In the genomic region with DNA sequence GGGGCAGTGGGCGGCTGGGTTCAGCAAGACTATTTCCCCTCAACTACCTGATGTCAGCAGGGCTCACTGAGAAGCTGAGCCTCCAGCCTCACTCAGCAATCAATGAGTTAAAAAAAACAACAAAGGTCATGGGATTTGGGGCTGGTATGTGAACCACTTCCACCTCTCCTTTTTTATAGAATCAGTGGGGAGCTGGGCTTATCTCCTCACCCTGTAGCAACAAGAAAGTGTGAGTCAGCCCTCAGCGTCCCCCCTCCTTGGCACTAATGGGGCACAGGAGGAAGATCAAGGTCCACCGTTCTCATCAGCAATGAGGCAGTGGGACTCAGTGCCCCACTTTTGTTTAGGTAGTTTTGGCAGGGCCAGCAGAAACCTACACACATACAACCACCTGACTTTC, we compare ENCODE assay signal across 2 cellular contexts.
TF ChIP-seq lines count a peak whose summit lies in the region.

No MANE protein-coding gene starts in this region.

TF ChIP-seq in GM23338, 12 proteins besides CTCF, POLR2A, EP300 and RAD21 (continues in another document):
- no peak for TF ChIP-seq ZNF331 (CRISPR knock-in tag; IDR thresholded peaks at IDR 0.05; ENCODE audit: low read depth)
- no peak for TF ChIP-seq CREB1 (CRISPR knock-in tag; IDR thresholded peaks at IDR 0.05; ENCODE audit: low read depth)
- no peak for TF ChIP-seq STAT1 (IDR thresholded peaks at IDR 0.05; ENCODE audit: unreplicated experiment)
- TF ChIP-seq JUNB (IDR thresholded peaks at IDR 0.05; ENCODE audit: unreplicated experiment), result no peak
- TF ChIP-seq, protein P1, sequence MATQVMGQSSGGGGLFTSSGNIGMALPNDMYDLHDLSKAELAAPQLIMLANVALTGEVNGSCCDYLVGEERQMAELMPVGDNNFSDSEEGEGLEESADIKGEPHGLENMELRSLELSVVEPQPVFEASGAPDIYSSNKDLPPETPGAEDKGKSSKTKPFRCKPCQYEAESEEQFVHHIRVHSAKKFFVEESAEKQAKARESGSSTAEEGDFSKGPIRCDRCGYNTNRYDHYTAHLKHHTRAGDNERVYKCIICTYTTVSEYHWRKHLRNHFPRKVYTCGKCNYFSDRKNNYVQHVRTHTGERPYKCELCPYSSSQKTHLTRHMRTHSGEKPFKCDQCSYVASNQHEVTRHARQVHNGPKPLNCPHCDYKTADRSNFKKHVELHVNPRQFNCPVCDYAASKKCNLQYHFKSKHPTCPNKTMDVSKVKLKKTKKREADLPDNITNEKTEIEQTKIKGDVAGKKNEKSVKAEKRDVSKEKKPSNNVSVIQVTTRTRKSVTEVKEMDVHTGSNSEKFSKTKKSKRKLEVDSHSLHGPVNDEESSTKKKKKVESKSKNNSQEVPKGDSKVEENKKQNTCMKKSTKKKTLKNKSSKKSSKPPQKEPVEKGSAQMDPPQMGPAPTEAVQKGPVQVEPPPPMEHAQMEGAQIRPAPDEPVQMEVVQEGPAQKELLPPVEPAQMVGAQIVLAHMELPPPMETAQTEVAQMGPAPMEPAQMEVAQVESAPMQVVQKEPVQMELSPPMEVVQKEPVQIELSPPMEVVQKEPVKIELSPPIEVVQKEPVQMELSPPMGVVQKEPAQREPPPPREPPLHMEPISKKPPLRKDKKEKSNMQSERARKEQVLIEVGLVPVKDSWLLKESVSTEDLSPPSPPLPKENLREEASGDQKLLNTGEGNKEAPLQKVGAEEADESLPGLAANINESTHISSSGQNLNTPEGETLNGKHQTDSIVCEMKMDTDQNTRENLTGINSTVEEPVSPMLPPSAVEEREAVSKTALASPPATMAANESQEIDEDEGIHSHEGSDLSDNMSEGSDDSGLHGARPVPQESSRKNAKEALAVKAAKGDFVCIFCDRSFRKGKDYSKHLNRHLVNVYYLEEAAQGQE (IDR thresholded peaks at IDR 0.05; ENCODE audit: unreplicated experiment), result no peak
- TF ChIP-seq POLR2AphosphoS5 (IDR thresholded peaks at IDR 0.05; ENCODE audit: low read depth), result no peak
- no peak for TF ChIP-seq NANOG (IDR thresholded peaks at IDR 0.05; ENCODE audit: borderline replicate concordance)
- TF ChIP-seq ZNF114 (CRISPR knock-in tag; IDR thresholded peaks at IDR 0.05), result no peak
- TF ChIP-seq, protein P2, sequence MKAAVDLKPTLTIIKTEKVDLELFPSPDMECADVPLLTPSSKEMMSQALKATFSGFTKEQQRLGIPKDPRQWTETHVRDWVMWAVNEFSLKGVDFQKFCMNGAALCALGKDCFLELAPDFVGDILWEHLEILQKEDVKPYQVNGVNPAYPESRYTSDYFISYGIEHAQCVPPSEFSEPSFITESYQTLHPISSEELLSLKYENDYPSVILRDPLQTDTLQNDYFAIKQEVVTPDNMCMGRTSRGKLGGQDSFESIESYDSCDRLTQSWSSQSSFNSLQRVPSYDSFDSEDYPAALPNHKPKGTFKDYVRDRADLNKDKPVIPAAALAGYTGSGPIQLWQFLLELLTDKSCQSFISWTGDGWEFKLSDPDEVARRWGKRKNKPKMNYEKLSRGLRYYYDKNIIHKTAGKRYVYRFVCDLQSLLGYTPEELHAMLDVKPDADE (IDR thresholded peaks at IDR 0.05), result no peak
- TF ChIP-seq, protein P3, sequence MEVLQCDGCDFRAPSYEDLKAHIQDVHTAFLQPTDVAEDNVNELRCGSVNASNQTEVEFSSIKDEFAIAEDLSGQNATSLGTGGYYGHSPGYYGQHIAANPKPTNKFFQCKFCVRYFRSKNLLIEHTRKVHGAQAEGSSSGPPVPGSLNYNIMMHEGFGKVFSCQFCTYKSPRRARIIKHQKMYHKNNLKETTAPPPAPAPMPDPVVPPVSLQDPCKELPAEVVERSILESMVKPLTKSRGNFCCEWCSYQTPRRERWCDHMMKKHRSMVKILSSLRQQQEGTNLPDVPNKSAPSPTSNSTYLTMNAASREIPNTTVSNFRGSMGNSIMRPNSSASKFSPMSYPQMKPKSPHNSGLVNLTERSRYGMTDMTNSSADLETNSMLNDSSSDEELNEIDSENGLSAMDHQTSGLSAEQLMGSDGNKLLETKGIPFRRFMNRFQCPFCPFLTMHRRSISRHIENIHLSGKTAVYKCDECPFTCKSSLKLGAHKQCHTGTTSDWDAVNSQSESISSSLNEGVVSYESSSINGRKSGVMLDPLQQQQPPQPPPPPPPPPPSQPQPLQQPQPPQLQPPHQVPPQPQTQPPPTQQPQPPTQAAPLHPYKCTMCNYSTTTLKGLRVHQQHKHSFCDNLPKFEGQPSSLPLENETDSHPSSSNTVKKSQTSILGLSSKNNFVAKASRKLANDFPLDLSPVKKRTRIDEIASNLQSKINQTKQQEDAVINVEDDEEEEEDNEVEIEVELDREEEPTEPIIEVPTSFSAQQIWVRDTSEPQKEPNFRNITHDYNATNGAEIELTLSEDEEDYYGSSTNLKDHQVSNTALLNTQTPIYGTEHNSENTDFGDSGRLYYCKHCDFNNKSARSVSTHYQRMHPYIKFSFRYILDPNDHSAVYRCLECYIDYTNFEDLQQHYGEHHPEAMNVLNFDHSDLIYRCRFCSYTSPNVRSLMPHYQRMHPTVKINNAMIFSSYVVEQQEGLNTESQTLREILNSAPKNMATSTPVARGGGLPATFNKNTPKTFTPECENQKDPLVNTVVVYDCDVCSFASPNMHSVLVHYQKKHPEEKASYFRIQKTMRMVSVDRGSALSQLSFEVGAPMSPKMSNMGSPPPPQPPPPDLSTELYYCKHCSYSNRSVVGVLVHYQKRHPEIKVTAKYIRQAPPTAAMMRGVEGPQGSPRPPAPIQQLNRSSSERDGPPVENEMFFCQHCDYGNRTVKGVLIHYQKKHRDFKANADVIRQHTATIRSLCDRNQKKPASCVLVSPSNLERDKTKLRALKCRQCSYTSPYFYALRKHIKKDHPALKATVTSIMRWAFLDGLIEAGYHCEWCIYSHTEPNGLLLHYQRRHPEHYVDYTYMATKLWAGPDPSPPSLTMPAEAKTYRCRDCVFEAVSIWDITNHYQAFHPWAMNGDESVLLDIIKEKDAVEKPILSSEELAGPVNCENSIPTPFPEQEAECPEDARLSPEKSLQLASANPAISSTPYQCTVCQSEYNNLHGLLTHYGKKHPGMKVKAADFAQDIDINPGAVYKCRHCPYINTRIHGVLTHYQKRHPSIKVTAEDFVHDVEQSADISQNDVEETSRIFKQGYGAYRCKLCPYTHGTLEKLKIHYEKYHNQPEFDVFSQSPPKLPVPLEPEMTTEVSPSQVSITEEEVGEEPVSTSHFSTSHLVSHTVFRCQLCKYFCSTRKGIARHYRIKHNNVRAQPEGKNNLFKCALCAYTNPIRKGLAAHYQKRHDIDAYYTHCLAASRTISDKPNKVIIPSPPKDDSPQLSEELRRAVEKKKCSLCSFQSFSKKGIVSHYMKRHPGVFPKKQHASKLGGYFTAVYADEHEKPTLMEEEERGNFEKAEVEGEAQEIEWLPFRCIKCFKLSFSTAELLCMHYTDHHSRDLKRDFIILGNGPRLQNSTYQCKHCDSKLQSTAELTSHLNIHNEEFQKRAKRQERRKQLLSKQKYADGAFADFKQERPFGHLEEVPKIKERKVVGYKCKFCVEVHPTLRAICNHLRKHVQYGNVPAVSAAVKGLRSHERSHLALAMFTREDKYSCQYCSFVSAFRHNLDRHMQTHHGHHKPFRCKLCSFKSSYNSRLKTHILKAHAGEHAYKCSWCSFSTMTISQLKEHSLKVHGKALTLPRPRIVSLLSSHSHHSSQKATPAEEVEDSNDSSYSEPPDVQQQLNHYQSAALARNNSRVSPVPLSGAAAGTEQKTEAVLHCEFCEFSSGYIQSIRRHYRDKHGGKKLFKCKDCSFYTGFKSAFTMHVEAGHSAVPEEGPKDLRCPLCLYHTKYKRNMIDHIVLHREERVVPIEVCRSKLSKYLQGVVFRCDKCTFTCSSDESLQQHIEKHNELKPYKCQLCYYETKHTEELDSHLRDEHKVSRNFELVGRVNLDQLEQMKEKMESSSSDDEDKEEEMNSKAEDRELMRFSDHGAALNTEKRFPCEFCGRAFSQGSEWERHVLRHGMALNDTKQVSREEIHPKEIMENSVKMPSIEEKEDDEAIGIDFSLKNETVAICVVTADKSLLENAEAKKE (CRISPR knock-in tag; IDR thresholded peaks at IDR 0.05), result no peak

TF ChIP-seq in H1, 55 proteins besides CTCF, POLR2A, EP300 and RAD21 (continues in another document):
- TF ChIP-seq, protein P4, sequence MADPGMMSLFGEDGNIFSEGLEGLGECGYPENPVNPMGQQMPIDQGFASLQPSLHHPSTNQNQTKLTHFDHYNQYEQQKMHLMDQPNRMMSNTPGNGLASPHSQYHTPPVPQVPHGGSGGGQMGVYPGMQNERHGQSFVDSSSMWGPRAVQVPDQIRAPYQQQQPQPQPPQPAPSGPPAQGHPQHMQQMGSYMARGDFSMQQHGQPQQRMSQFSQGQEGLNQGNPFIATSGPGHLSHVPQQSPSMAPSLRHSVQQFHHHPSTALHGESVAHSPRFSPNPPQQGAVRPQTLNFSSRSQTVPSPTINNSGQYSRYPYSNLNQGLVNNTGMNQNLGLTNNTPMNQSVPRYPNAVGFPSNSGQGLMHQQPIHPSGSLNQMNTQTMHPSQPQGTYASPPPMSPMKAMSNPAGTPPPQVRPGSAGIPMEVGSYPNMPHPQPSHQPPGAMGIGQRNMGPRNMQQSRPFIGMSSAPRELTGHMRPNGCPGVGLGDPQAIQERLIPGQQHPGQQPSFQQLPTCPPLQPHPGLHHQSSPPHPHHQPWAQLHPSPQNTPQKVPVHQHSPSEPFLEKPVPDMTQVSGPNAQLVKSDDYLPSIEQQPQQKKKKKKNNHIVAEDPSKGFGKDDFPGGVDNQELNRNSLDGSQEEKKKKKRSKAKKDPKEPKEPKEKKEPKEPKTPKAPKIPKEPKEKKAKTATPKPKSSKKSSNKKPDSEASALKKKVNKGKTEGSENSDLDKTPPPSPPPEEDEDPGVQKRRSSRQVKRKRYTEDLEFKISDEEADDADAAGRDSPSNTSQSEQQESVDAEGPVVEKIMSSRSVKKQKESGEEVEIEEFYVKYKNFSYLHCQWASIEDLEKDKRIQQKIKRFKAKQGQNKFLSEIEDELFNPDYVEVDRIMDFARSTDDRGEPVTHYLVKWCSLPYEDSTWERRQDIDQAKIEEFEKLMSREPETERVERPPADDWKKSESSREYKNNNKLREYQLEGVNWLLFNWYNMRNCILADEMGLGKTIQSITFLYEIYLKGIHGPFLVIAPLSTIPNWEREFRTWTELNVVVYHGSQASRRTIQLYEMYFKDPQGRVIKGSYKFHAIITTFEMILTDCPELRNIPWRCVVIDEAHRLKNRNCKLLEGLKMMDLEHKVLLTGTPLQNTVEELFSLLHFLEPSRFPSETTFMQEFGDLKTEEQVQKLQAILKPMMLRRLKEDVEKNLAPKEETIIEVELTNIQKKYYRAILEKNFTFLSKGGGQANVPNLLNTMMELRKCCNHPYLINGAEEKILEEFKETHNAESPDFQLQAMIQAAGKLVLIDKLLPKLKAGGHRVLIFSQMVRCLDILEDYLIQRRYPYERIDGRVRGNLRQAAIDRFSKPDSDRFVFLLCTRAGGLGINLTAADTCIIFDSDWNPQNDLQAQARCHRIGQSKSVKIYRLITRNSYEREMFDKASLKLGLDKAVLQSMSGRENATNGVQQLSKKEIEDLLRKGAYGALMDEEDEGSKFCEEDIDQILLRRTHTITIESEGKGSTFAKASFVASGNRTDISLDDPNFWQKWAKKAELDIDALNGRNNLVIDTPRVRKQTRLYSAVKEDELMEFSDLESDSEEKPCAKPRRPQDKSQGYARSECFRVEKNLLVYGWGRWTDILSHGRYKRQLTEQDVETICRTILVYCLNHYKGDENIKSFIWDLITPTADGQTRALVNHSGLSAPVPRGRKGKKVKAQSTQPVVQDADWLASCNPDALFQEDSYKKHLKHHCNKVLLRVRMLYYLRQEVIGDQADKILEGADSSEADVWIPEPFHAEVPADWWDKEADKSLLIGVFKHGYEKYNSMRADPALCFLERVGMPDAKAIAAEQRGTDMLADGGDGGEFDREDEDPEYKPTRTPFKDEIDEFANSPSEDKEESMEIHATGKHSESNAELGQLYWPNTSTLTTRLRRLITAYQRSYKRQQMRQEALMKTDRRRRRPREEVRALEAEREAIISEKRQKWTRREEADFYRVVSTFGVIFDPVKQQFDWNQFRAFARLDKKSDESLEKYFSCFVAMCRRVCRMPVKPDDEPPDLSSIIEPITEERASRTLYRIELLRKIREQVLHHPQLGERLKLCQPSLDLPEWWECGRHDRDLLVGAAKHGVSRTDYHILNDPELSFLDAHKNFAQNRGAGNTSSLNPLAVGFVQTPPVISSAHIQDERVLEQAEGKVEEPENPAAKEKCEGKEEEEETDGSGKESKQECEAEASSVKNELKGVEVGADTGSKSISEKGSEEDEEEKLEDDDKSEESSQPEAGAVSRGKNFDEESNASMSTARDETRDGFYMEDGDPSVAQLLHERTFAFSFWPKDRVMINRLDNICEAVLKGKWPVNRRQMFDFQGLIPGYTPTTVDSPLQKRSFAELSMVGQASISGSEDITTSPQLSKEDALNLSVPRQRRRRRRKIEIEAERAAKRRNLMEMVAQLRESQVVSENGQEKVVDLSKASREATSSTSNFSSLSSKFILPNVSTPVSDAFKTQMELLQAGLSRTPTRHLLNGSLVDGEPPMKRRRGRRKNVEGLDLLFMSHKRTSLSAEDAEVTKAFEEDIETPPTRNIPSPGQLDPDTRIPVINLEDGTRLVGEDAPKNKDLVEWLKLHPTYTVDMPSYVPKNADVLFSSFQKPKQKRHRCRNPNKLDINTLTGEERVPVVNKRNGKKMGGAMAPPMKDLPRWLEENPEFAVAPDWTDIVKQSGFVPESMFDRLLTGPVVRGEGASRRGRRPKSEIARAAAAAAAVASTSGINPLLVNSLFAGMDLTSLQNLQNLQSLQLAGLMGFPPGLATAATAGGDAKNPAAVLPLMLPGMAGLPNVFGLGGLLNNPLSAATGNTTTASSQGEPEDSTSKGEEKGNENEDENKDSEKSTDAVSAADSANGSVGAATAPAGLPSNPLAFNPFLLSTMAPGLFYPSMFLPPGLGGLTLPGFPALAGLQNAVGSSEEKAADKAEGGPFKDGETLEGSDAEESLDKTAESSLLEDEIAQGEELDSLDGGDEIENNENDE (IDR thresholded peaks at IDR 0.05; ENCODE audit: insufficient replicate concordance, low read length), result no peak
- TF ChIP-seq ZNF274 (IDR thresholded peaks at IDR 0.05; ENCODE audit: borderline replicate concordance, extremely low read depth, low read length) (no peak), CREB1 (IDR thresholded peaks at IDR 0.05) (no peak), SIRT6 (IDR thresholded peaks at IDR 0.05; ENCODE audit: low read length) (no peak), GTF2F1 (IDR thresholded peaks at IDR 0.05; ENCODE audit: borderline replicate concordance, low read depth, low read length) (no peak), SIN3A (conservative IDR thresholded peaks at IDR 0.05 in 1 of 2, IDR thresholded peaks at IDR 0.05 in 1 of 2; ENCODE audit: low read depth in 1 of 2, low read length in 2 of 2) (no peak), TBP (IDR thresholded peaks at IDR 0.05; ENCODE audit: low read depth, low read length) (no peak), RFX5 (IDR thresholded peaks at IDR 0.05; ENCODE audit: borderline replicate concordance, low read depth, low read length) (no peak), SIX5 (IDR thresholded peaks at IDR 0.05; ENCODE audit: low read depth, low read length) (no peak), TEAD4 (IDR thresholded peaks at IDR 0.05; ENCODE audit: low read depth, low read length) (no peak), CBX8 (IDR thresholded peaks at IDR 0.05; ENCODE audit: borderline replicate concordance, low read depth, low read length) (no peak)
- TF ChIP-seq, protein P5, sequence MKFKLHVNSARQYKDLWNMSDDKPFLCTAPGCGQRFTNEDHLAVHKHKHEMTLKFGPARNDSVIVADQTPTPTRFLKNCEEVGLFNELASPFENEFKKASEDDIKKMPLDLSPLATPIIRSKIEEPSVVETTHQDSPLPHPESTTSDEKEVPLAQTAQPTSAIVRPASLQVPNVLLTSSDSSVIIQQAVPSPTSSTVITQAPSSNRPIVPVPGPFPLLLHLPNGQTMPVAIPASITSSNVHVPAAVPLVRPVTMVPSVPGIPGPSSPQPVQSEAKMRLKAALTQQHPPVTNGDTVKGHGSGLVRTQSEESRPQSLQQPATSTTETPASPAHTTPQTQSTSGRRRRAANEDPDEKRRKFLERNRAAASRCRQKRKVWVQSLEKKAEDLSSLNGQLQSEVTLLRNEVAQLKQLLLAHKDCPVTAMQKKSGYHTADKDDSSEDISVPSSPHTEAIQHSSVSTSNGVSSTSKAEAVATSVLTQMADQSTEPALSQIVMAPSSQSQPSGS (IDR thresholded peaks at IDR 0.05; ENCODE audit: low read length), result no peak
